Comparison of ENCODE assay signal across 12 cellular contexts in the genomic region with DNA sequence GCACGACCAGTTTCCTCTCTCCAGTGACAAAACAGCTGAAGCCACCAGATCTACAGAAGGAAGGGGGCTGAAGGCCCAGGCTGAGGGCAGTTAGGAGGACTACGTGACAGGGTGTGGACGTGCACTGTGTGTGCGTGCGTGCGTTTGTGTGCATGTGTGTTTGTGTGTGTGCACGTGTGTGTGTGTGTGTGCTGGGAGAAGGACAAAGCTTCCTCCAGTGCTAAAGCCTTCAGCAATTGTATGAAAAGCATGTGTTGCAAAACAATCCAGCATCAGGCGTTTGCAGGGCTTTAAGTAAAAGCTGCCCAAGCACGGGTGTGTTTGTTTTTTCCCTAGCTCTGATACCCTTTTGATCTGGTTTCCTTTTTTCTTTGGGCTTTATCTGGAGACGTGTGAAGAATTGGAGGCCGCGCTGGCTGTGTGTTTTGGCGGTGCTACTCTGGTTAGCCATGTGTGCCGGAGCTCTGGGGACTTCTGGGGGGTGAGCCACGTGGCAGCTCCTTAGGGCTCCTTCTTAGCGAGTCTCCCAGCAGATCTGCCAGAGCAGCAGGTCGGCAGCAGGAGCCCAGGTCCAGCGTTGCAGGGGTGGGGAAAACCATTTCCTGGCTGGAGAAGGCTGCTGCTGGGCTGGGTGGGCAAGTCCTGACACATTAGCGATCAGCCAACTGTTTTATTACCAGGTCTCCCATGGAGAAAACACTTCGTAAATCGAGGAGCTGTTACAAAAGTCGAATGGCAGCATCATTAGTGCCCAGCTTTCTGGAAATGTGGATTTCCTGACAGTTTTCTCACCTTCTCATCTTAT.
A peak's percentile ranks its signal among the peaks of the same experiment; 100 is the strongest.
DNase-seq lines count a peak whose midpoint lies in the region; ATAC-seq, FAIRE-seq and TF ChIP-seq lines count a peak whose summit lies in the region.
"Had no signal": no experiment of that assay in that cellular context is flagged by ENCODE, and none has a peak within 500 bp of the region (broad histone marks: within the 10 kb centered on the region; RNA-seq: fewer than 3 reads in every experiment).

No MANE protein-coding gene starts in this region.

- BruUV-seq in endothelial cell of umbilical vein (replicated peaks; lab: Mats Ljungman, UMichigan) = no TSS peak

- H3K27ac ChIP-seq in DND-41 (ENCODE audit: low read length) = peak overlapping the region; percentile 55
- peak overlapping the region; percentile 98 for H3K27ac ChIP-seq in endothelial cell of umbilical vein (ENCODE audit: insufficient read depth, low read depth, low read length)
- H3K27ac ChIP-seq in trophoblast cell (ENCODE audit: low read depth, low read length) = no peak overlapping the region
- no peak overlapping the region for H3K27ac ChIP-seq in suprapubic skin

- H3K14ac ChIP-seq in trophoblast cell (ENCODE audit: low read length) = no peak overlapping the region

- no CpG with 5 or more reads among the region's 22 CpGs for WGBS in trophoblast cell (ENCODE audit: extremely low coverage, insufficient coverage, insufficient read length)
- WGBS in suprapubic skin = 31% methylated on average over 22 of the region's 22 CpGs

- H3K36me3 ChIP-seq in DND-41 (ENCODE audit: insufficient read depth, low read length) = peaks cover 92% of the 10 kb centered on the region
- peaks cover 0 to under 1% of the 10 kb centered on the region in 2 experiments for H3K36me3 ChIP-seq in endothelial cell of umbilical vein (ENCODE audit: control insufficient read depth in 2 of 2, extremely low read depth in 1 of 2, insufficient read depth in 2 of 2, low read length in 2 of 2)
- H3K36me3 ChIP-seq in trophoblast cell (ENCODE audit: control insufficient read depth in 1 of 2, insufficient read depth in 2 of 2, low read length in 2 of 2) = peaks cover 15 to 19% of the 10 kb centered on the region in 2 experiments
- H3K36me3 ChIP-seq in suprapubic skin = peaks cover 5% of the 10 kb centered on the region

- H2AK5ac ChIP-seq in trophoblast cell (ENCODE audit: low read length) = no peak overlapping the region

- POLR2A ChIA-PET in endothelial cell of umbilical vein (lab: Charles Lee) = interaction anchor here (1.3 to 1.7 kb wide), 2 partner anchors 16 to 72 kb away, joined by 7 to 9 read pairs; no protein-coding TSS in a partner anchor

- no peak overlapping the region for H2BK120ac ChIP-seq in trophoblast cell (ENCODE audit: insufficient read depth, low read length, poor library complexity)

- H3K9me3 ChIP-seq in DND-41 (ENCODE audit: insufficient read depth, low read length, severe bottlenecking) (no peaks in the 10 kb centered on the region), endothelial cell of umbilical vein (replicated peaks; ENCODE audit: control insufficient read depth, insufficient read depth, low read length) (no peaks in the 10 kb centered on the region), trophoblast cell (ENCODE audit: insufficient read depth, low read depth, low read length) (no peaks in the 10 kb centered on the region), suprapubic skin (no peaks in the 10 kb centered on the region)
- H3K9me3 ChIP-seq: SK-N-SH had no signal

- dilution Hi-C loops in endothelial cell of umbilical vein (cut with MboI; ENCODE audit: extremely low pct_ligation_motif_present, low sequenced_read_pairs) = no loop called here

- no peak overlapping the region for H3K4ac ChIP-seq in trophoblast cell (ENCODE audit: low read depth, low read length)

- ATAC-seq in DND-41 (ENCODE audit: insufficient read depth, low read depth) (no peak), HG02970 (IDR thresholded peaks at IDR 0.05; ENCODE audit: low FRiP score, unreplicated experiment) (no peak), GM18520 (IDR thresholded peaks at IDR 0.05; ENCODE audit: unreplicated experiment) (no peak)

- DNase-seq in DND-41 (no peak), NCI-H526 treated with DMSO at 0.1 percent for 48 hours (lab: John Stamatoyannopoulos, UW) (peak; percentile 92), endothelial cell of umbilical vein (ENCODE audit: low read depth, low spot score) (peak; percentile 90), trophoblast cell (peak in 1 of 2 donors; percentile 26), suprapubic skin (ENCODE audit: low spot score in 2 of 2) (no peak), SW480 (ENCODE audit: low spot score) (no peak)
- DNase-seq: activated CD8-positive, alpha-beta memory T cell treated with anti-CD3 and anti-CD28 coated beads, Interleukin-2, amount 50 U/mL, for 4 hours; immature natural killer cell; NCI-H2107; SK-N-SH had no signal

- intact Hi-C loops in endothelial cell of umbilical vein (cut with micrococcal nuclease) = loop anchor here (1.0 kb wide), 1 partner anchor 73 kb away; the partner anchor contains the start of gene UCK2

- H3K18ac ChIP-seq in trophoblast cell (ENCODE audit: low read length) = peak overlapping the region; percentile 13

- peak; percentile 49 for TF ChIP-seq POLR2A in endothelial cell of umbilical vein (IDR thresholded peaks at IDR 0.05; ENCODE audit: low read depth, low read length)
- no peak for TF ChIP-seq POLR2A in suprapubic skin (IDR thresholded peaks at IDR 0.05)

- H3K9ac ChIP-seq in DND-41 (ENCODE audit: low read depth, low read length) (no peak overlapping the region), endothelial cell of umbilical vein (replicated peaks; ENCODE audit: extremely low read depth, insufficient read depth, low read length) (peak overlapping the region; percentile 60), trophoblast cell (ENCODE audit: low read length) (no peak overlapping the region)
- H3K9ac ChIP-seq: SK-N-SH had no signal

- H3K27me3 ChIP-seq in DND-41 (ENCODE audit: insufficient read depth, low read length, poor library complexity) (no peaks in the 10 kb centered on the region), endothelial cell of umbilical vein (ENCODE audit: control insufficient read depth in 2 of 2, insufficient read depth in 2 of 2, low read length in 2 of 2) (no peaks in the 10 kb centered on the region), trophoblast cell (ENCODE audit: insufficient read depth, low read length) (no peaks in the 10 kb centered on the region), suprapubic skin (no peaks in the 10 kb centered on the region)

- H4K8ac ChIP-seq in trophoblast cell (ENCODE audit: low read depth, low read length) = no peak overlapping the region

- no peak overlapping the region for H3K23ac ChIP-seq in trophoblast cell (ENCODE audit: low read length)

- TF ChIP-seq EP300 in suprapubic skin (IDR thresholded peaks at IDR 0.05) = no peak

- TF ChIP-seq CTCF in DND-41 (IDR thresholded peaks at IDR 0.05; ENCODE audit: borderline replicate concordance, extremely low read depth, low read length, poor library complexity, severe bottlenecking) (no peak), endothelial cell of umbilical vein (IDR thresholded peaks at IDR 0.05; ENCODE audit: extremely low read depth in 1 of 2, insufficient read depth in 1 of 2, low read depth in 1 of 2, low read length in 2 of 2) (no peak), suprapubic skin (IDR thresholded peaks at IDR 0.05) (no peak)

- no peak overlapping the region for H2BK12ac ChIP-seq in trophoblast cell (ENCODE audit: low read length)

- peaks cover 37% of the 10 kb centered on the region for H3K79me1 ChIP-seq in trophoblast cell (ENCODE audit: low read length)

- H4K20me1 ChIP-seq in DND-41 (ENCODE audit: insufficient read depth, low read length) (peaks cover 69% of the 10 kb centered on the region), endothelial cell of umbilical vein (replicated peaks; ENCODE audit: control insufficient read depth, extremely low read depth, insufficient read depth, low read length) (no peaks in the 10 kb centered on the region)

- H3K4me2 ChIP-seq in DND-41 (ENCODE audit: insufficient read depth, low read length) = no peak overlapping the region
- H3K4me2 ChIP-seq in endothelial cell of umbilical vein (ENCODE audit: insufficient read depth, low read length) = peak overlapping the region; percentile 58
- H3K4me2 ChIP-seq in trophoblast cell (ENCODE audit: low read length) = no peak overlapping the region
- H3K4me2 ChIP-seq: SK-N-SH had no signal

- H2AFZ ChIP-seq in DND-41 (ENCODE audit: low read depth, low read length) (no peak overlapping the region), endothelial cell of umbilical vein (ENCODE audit: low read depth, low read length) (no peak overlapping the region), trophoblast cell (ENCODE audit: insufficient read depth, low read length, poor library complexity) (no peak overlapping the region)

- no peaks in the 10 kb centered on the region for H3K9me1 ChIP-seq in endothelial cell of umbilical vein (replicated peaks; ENCODE audit: control insufficient read depth, extremely low read depth, insufficient read depth, low read length)

- no peak overlapping the region for H2BK5ac ChIP-seq in trophoblast cell (ENCODE audit: low read depth, low read length, poor library complexity)

- H3K79me2 ChIP-seq in DND-41 (ENCODE audit: insufficient read depth, low read length) = peaks cover 84% of the 10 kb centered on the region
- peaks cover 46% of the 10 kb centered on the region for H3K79me2 ChIP-seq in endothelial cell of umbilical vein (ENCODE audit: control insufficient read depth, insufficient read depth, low read length)
- H3K79me2 ChIP-seq in trophoblast cell (ENCODE audit: control insufficient read depth, insufficient read depth, low read length, poor library complexity) = peaks cover 17% of the 10 kb centered on the region

- CTCF ChIA-PET in endothelial cell of umbilical vein (lab: Charles Lee) = interaction anchor here (0.8 to 2.5 kb wide), 10 partner anchors 10 to 508 kb away, joined by 3 to 14 read pairs (median 4); partner anchors contain the start of gene ALDH9A1

- H3K4me1 ChIP-seq in DND-41 (ENCODE audit: insufficient read depth, low read length) (no peaks in the 10 kb centered on the region), endothelial cell of umbilical vein (ENCODE audit: control insufficient read depth, extremely low read depth, insufficient read depth, low read length) (peaks cover 75% of the 10 kb centered on the region), trophoblast cell (ENCODE audit: control insufficient read depth in 1 of 2, insufficient read depth in 2 of 2, low read length in 2 of 2) (peaks cover 34 to 48% of the 10 kb centered on the region in 2 experiments), suprapubic skin (peaks cover 62% of the 10 kb centered on the region)

- peak overlapping the region; percentile 13 for H4K91ac ChIP-seq in trophoblast cell (ENCODE audit: low read depth, low read length)

- H3K4me3 ChIP-seq in DND-41 (ENCODE audit: low read depth in 1 of 2, low read length in 2 of 2) = no peak overlapping the region
- H3K4me3 ChIP-seq in endothelial cell of umbilical vein (replicated peaks in 1 of 3; ENCODE audit: insufficient read depth in 1 of 3, low read depth in 1 of 3, low read length in 3 of 3) = no peak overlapping the region
- H3K4me3 ChIP-seq in trophoblast cell (ENCODE audit: low read depth, low read length) = no peak overlapping the region
- no peak overlapping the region for H3K4me3 ChIP-seq in suprapubic skin

- H4K12ac ChIP-seq in trophoblast cell (ENCODE audit: low read depth, low read length) = no peak overlapping the region

- peak; percentile 93 for FAIRE-seq in endothelial cell of umbilical vein (lab: Jason Lieb, UNC)

TF ChIP-seq in endothelial cell of umbilical vein, 7 proteins besides CTCF, POLR2A, EP300 and RAD21 (continues in another document):
- peak; percentile 68 for TF ChIP-seq GATA2 (IDR thresholded peaks at IDR 0.05; ENCODE audit: insufficient read depth, insufficient read length, low read depth, low read length)
- TF ChIP-seq POLR2AphosphoS5 (IDR thresholded peaks at IDR 0.05; ENCODE audit: insufficient read depth, low read depth, low read length) = peak; percentile 56

Comparison
In these comparisons a context has a peak if more than half of its experiments do, and no peak if none do; other contexts are left out.
1. DNase-seq: peak in NCI-H526 treated with DMSO at 0.1 percent for 48 hours (single experiment) and endothelial cell of umbilical vein (single experiment); none in DND-41 (single experiment), suprapubic skin (0 of 2) and SW480 (single experiment).
2. H3K27ac ChIP-seq: peak in DND-41 (single experiment) and endothelial cell of umbilical vein (single experiment); none in trophoblast cell (single experiment) and suprapubic skin (single experiment).